2 cellular contexts compared by ENCODE assay signal in genomic region chr2:237697586-237698337, GRCh38.
TF ChIP-seq lines count a peak whose summit lies in the region.

No MANE protein-coding gene starts in this region.

TF ChIP-seq in IMR-90, 13 proteins besides CTCF, POLR2A, EP300 and RAD21 (continued from another document):
- TF ChIP-seq ELK1 (IDR thresholded peaks at IDR 0.05; ENCODE audit: borderline replicate concordance, low read depth, low read length) (no peak), USF2 (IDR thresholded peaks at IDR 0.05; ENCODE audit: low read depth, low read length) (no peak), CEBPB (IDR thresholded peaks at IDR 0.05; ENCODE audit: low read depth, low read length) (no peak), FOS (IDR thresholded peaks at IDR 0.05; ENCODE audit: low read depth, low read length) (no peak)

TF ChIP-seq in WTC11, 78 proteins besides CTCF, POLR2A, EP300 and RAD21 (continued from another document):
- TF ChIP-seq ZNF425 (CRISPR knock-in tag; conservative IDR thresholded peaks at IDR 0.05) (no peak), E2F1 (CRISPR knock-in tag; IDR thresholded peaks at IDR 0.05) (no peak), GRHL2 (CRISPR knock-in tag; IDR thresholded peaks at IDR 0.05; ENCODE audit: insufficient replicate concordance, severe bottlenecking) (no peak), ZNF281 (CRISPR knock-in tag; IDR thresholded peaks at IDR 0.05) (no peak), FOXP1 (CRISPR knock-in tag; IDR thresholded peaks at IDR 0.05; ENCODE audit: borderline replicate concordance) (no peak)
